Comparison of ENCODE assay signal across 32 cellular contexts in the genomic region with DNA sequence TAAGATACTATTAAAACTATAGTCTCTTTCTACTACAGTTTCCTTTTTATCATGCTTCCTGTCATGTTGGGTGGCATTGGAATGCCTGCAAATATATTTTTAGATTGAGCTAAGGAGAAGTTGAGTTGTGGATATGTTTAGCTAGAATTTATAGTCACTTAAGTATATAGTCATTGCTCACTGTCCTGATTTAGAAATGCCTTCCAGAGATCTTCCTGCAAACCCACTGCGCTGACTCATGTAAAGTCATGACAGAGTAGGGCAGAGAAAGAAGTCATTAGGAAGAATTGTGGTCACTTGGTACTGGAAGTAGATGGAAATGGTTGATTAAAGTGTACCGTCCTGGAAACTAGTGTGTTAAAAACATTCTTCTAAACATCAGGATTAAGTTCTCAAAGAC.
DNase-seq lines count a peak whose midpoint lies in the region; ATAC-seq lines count a peak whose summit lies in the region.
"Had no signal": no experiment of that assay in that cellular context is flagged by ENCODE, and none has a peak within 500 bp of the region (broad histone marks: within the 10 kb centered on the region; RNA-seq: fewer than 3 reads in every experiment).

No MANE protein-coding gene starts in this region.

- H3K4me3 Mint-ChIP-seq in T-cell = no peak overlapping the region
- no peak overlapping the region for H3K4me3 Mint-ChIP-seq in CD8-positive, alpha-beta memory T cell
- H3K4me3 Mint-ChIP-seq: activated CD4-positive, alpha-beta T cell treated with anti-CD3 and anti-CD28 coated beads for 36 hours; activated T-helper 17 cell treated with anti-CD3 and anti-CD28 coated beads, Interleukin-2, amount 50 U/mL, for 72 hours; CD4-positive, CD25-positive, alpha-beta regulatory T cell; mesothelial cell of epicardium; naive thymus-derived CD8-positive, alpha-beta T cell had no signal

- H3K4me1 Mint-ChIP-seq in T-cell = no peaks in the 10 kb centered on the region
- H3K4me1 Mint-ChIP-seq in CD8-positive, alpha-beta memory T cell = no peaks in the 10 kb centered on the region
- H3K4me1 Mint-ChIP-seq: activated CD4-positive, alpha-beta T cell treated with anti-CD3 and anti-CD28 coated beads for 36 hours; activated T-helper 17 cell treated with anti-CD3 and anti-CD28 coated beads, Interleukin-2, amount 50 U/mL, for 72 hours; CD4-positive, CD25-positive, alpha-beta regulatory T cell; naive thymus-derived CD8-positive, alpha-beta T cell had no signal

- H3K27me3 ChIP-seq in adipocyte (replicated peaks; ENCODE audit: control insufficient read depth, insufficient read depth, low read length) = no peaks in the 10 kb centered on the region
- H3K27me3 ChIP-seq in CD8-positive, alpha-beta memory T cell (ENCODE audit: insufficient read depth, low read length, poor library complexity, severe bottlenecking) = no peaks in the 10 kb centered on the region
- H3K27me3 ChIP-seq: colonic mucosa, thyroid gland, vagina had no signal

- peaks cover 7 to 18% (median 9%) of the 10 kb centered on the region in 3 donors for H3K9me3 Mint-ChIP-seq in T-cell
- H3K9me3 Mint-ChIP-seq in CD8-positive, alpha-beta memory T cell = peaks cover 4 to 11% (median 6%) of the 10 kb centered on the region in 5 donors

- POLR2A ChIA-PET in T-cell (lab: Charles Lee) = no interaction called here
- POLR2A ChIA-PET in CD8-positive, alpha-beta memory T cell (lab: Charles Lee) = no interaction called here

- no peak overlapping the region for H3K27ac Mint-ChIP-seq in T-cell
- H3K27ac Mint-ChIP-seq in CD8-positive, alpha-beta memory T cell = no peak overlapping the region
- H3K27ac Mint-ChIP-seq: activated CD4-positive, alpha-beta T cell treated with anti-CD3 and anti-CD28 coated beads for 36 hours; activated T-helper 17 cell treated with anti-CD3 and anti-CD28 coated beads, Interleukin-2, amount 50 U/mL, for 72 hours; CD4-positive, CD25-positive, alpha-beta regulatory T cell; mesothelial cell of epicardium; naive thymus-derived CD8-positive, alpha-beta T cell; progenitor cell of endocrine pancreas had no signal

- H3K4me3 ChIP-seq in adipocyte (ENCODE audit: low read length) = no peak overlapping the region
- no peak overlapping the region for H3K4me3 ChIP-seq in CD8-positive, alpha-beta memory T cell (ENCODE audit: low read length)
- H3K4me3 ChIP-seq: colonic mucosa, left ventricle myocardium inferior, SK-N-MC, thyroid gland, vagina had no signal

- ATAC-seq in T-cell (replicated peaks in 1 of 4) (no peak), HG02870 (IDR thresholded peaks at IDR 0.05; ENCODE audit: unreplicated experiment) (no peak)
- ATAC-seq: activated CD4-positive, alpha-beta T cell treated with anti-CD3 and anti-CD28 coated beads for 36 hours; activated T-helper 17 cell treated with anti-CD3 and anti-CD28 coated beads, Interleukin-2, amount 50 U/mL, for 72 hours; HCT116; naive thymus-derived CD8-positive, alpha-beta T cell; sciatic nerve had no signal

- H3K9ac ChIP-seq in adipocyte (ENCODE audit: low read length) = no peak overlapping the region

- no peaks in the 10 kb centered on the region for H3K36me3 Mint-ChIP-seq in T-cell
- no peaks in the 10 kb centered on the region for H3K36me3 Mint-ChIP-seq in CD8-positive, alpha-beta memory T cell
- H3K36me3 Mint-ChIP-seq: CD4-positive, CD25-positive, alpha-beta regulatory T cell; mesothelial cell of epicardium; naive thymus-derived CD8-positive, alpha-beta T cell had no signal

- CTCF ChIA-PET in T-cell (lab: Charles Lee) = no interaction called here
- CTCF ChIA-PET in CD8-positive, alpha-beta memory T cell (lab: Charles Lee) = no interaction called here

- H3K36me3 ChIP-seq in adipocyte (ENCODE audit: control insufficient read depth, insufficient read depth, low read length, severe bottlenecking) = no peaks in the 10 kb centered on the region
- H3K36me3 ChIP-seq in CD8-positive, alpha-beta memory T cell (ENCODE audit: insufficient read depth, low read length) = no peaks in the 10 kb centered on the region
- H3K36me3 ChIP-seq: colonic mucosa, left ventricle myocardium inferior, thyroid gland, vagina had no signal

- no peaks in the 10 kb centered on the region for H3K4me1 ChIP-seq in adipocyte (ENCODE audit: control insufficient read depth, insufficient read depth, low read length)
- H3K4me1 ChIP-seq in CD8-positive, alpha-beta memory T cell (ENCODE audit: insufficient read depth, low read length) = no peaks in the 10 kb centered on the region
- H3K4me1 ChIP-seq: colonic mucosa, left ventricle myocardium inferior, thyroid gland, vagina had no signal

- no peak overlapping the region for H3K27ac ChIP-seq in CD8-positive, alpha-beta memory T cell (ENCODE audit: low read depth, low read length)
- H3K27ac ChIP-seq: colonic mucosa, epithelial cell of prostate, left ventricle myocardium inferior, SK-N-MC, thyroid gland, vagina had no signal

- H3K27me3 Mint-ChIP-seq in T-cell = no peaks in the 10 kb centered on the region
- H3K27me3 Mint-ChIP-seq in CD8-positive, alpha-beta memory T cell = no peaks in the 10 kb centered on the region
- H3K27me3 Mint-ChIP-seq: activated CD4-positive, alpha-beta T cell treated with anti-CD3 and anti-CD28 coated beads for 36 hours; activated T-helper 17 cell treated with anti-CD3 and anti-CD28 coated beads, Interleukin-2, amount 50 U/mL, for 72 hours; CD4-positive, CD25-positive, alpha-beta regulatory T cell; naive thymus-derived CD8-positive, alpha-beta T cell; progenitor cell of endocrine pancreas had no signal

- H3K9me3 ChIP-seq in adipocyte (ENCODE audit: control insufficient read depth, low read length) = no peaks in the 10 kb centered on the region
- H3K9me3 ChIP-seq in CD8-positive, alpha-beta memory T cell (ENCODE audit: low read length) = no peaks in the 10 kb centered on the region
- H3K9me3 ChIP-seq: colonic mucosa, left ventricle myocardium inferior, thyroid gland, vagina had no signal

- DNase-seq in Daoy (ENCODE audit: low read depth) (peak; percentile 35), HT1080 (ENCODE audit: low read depth) (peak; percentile 76), adipocyte (ENCODE audit: low read depth) (peak; percentile 36), iris pigment epithelial cell (ENCODE audit: low read depth) (peak; percentile 1), T-cell (no peak), SIG-M5 (lab: John Stamatoyannopoulos, UW) (no peak)
- DNase-seq in CD8-positive, alpha-beta memory T cell = no peak
- DNase-seq: activated CD4-positive, alpha-beta T cell treated with anti-CD3 and anti-CD28 coated beads for 36 hours; activated naive CD4-positive, alpha-beta T cell treated with anti-CD3 and anti-CD28 coated beads, Interleukin-2, amount 50 U/mL, for 16 hours; CD4-positive, CD25-positive, alpha-beta regulatory T cell; colonic mucosa; DMS 273 treated with DMSO at 0.1 percent for 48 hours; effector CD8-positive, alpha-beta T cell; glutamatergic neuron; left ventricle myocardium inferior; naive thymus-derived CD8-positive, alpha-beta T cell; NCI-H1092 treated with DMSO at 0.1 percent for 48 hours; NCI-H187; NCI-H2171 treated with DMSO at 0.1 percent for 48 hours; NCI-H510A; nucleus accumbens; stimulated activated CD4-positive, alpha-beta T cell treated with anti-CD3 and anti-CD28 coated beads, Interleukin-4, amount 100 ng/mL, for 1 hour; thyroid gland had no signal

Comparison
In these comparisons a context has a peak if more than half of its experiments do, and no peak if none do; other contexts are left out.
1. DNase-seq: peak in Daoy (single experiment), HT1080 (single experiment), adipocyte (single experiment) and iris pigment epithelial cell (single experiment); none in T-cell (0 of 34), SIG-M5 (single experiment) and CD8-positive, alpha-beta memory T cell (0 of 5).